Comparison of ENCODE assay signal across 16 cellular contexts in genomic region chr13:51704399-51705306, GRCh38.
A peak's percentile ranks its signal among the peaks of the same experiment; 100 is the strongest.
DNase-seq lines count a peak whose midpoint lies in the region; ATAC-seq and TF ChIP-seq lines count a peak whose summit lies in the region.
"Had no signal": no experiment of that assay in that cellular context is flagged by ENCODE, and none has a peak within 500 bp of the region (broad histone marks: within the 10 kb centered on the region; RNA-seq: fewer than 3 reads in every experiment).

No MANE protein-coding gene starts in this region.

- H3K36me3 ChIP-seq in Caco-2 (ENCODE audit: control insufficient read depth, insufficient read depth, low read length), result no peaks in the 10 kb centered on the region
- H3K36me3 ChIP-seq: upper lobe of right lung had no signal

- no peaks in the 10 kb centered on the region; the same call in 1 of the 2 replicates for H3K9me3 ChIP-seq in Caco-2
- H3K9me3 ChIP-seq: upper lobe of right lung had no signal

- BruUV-seq in Caco-2 (replicated peaks; lab: Mats Ljungman, UMichigan), result no TSS peak

- CTCF ChIA-PET in Caco-2 (lab: Charles Lee), result interaction anchor here (0.6 kb wide), 1 partner anchor 57 kb away, joined by 3 read pairs; no protein-coding TSS in a partner anchor

- H3K4me1 Mint-ChIP-seq in Caco-2 (ENCODE audit: low read depth, unreplicated experiment), result no peaks in the 10 kb centered on the region
- H3K4me1 Mint-ChIP-seq: T-cell had no signal

- TF ChIP-seq CTCF in GM10266 (IDR thresholded peaks at IDR 0.05; ENCODE audit: control insufficient read depth, insufficient read depth, low read depth, missing control alignments) (no peak), Caco-2 (IDR thresholded peaks at IDR 0.05; ENCODE audit: insufficient read depth in 1 of 2, low read depth in 1 of 2, low read length in 1 of 2, severe bottlenecking in 1 of 2, unreplicated experiment in 1 of 2) (no peak)

- H3K27me3 ChIP-seq in Caco-2 (replicated peaks; ENCODE audit: control insufficient read depth, insufficient read depth, low read length), result no peaks in the 10 kb centered on the region
- H3K27me3 ChIP-seq: heart right ventricle, upper lobe of right lung had no signal

- H3K4me1 ChIP-seq in Caco-2, result no peaks in the 10 kb centered on the region
- H3K4me1 ChIP-seq: heart right ventricle, upper lobe of right lung had no signal

- POLR2A ChIA-PET in Caco-2 (lab: Charles Lee), result no interaction called here

- H3K27ac Mint-ChIP-seq in Caco-2 (ENCODE audit: unreplicated experiment), result no peak overlapping the region
- H3K27ac Mint-ChIP-seq: HFFc6, T-cell had no signal

- intact Hi-C loops in Caco-2 (cut with micrococcal nuclease; ENCODE audit: unreplicated experiment), result no loop called here

- ATAC-seq in GM19328 (IDR thresholded peaks at IDR 0.05; ENCODE audit: unreplicated experiment) (peak; percentile 78), HG02763 (IDR thresholded peaks at IDR 0.05; ENCODE audit: unreplicated experiment) (peak; percentile 47), HG03565 (IDR thresholded peaks at IDR 0.05; ENCODE audit: unreplicated experiment) (peak; percentile 84), esophagus mucosa (no peak)
- ATAC-seq: heart right ventricle, T-cell, upper lobe of right lung had no signal

- peaks cover 17% of the 10 kb centered on the region for H3K9me3 Mint-ChIP-seq in Caco-2 (ENCODE audit: unreplicated experiment)
- H3K9me3 Mint-ChIP-seq: HFFc6 had no signal

- H3K27me3 Mint-ChIP-seq in Caco-2 (ENCODE audit: insufficient read depth, unreplicated experiment), result no peaks in the 10 kb centered on the region
- H3K27me3 Mint-ChIP-seq: T-cell had no signal

- H3K4me3 ChIP-seq in Caco-2 (ENCODE audit: low read depth, low read length), result no peak overlapping the region
- H3K4me3 ChIP-seq: heart right ventricle, upper lobe of right lung had no signal

- DNase-seq in GM10266 (ENCODE audit: extremely low spot score) (peak; percentile 31), G401 (ENCODE audit: low spot score) (no peak), T-helper 9 cell (no peak), Caco-2 (no peak)
- DNase-seq: AML-193; effector CD4-positive, alpha-beta T cell; heart right ventricle; HFFc6; mesenchymal stem cell; NCI-H774; T-cell; upper lobe of right lung had no signal

- in situ Hi-C loops in G401 (cut with HindIII; ENCODE audit: low sequenced_read_pairs), result no loop called here

- H3K4me3 Mint-ChIP-seq in Caco-2 (ENCODE audit: unreplicated experiment), result no peak overlapping the region
- H3K4me3 Mint-ChIP-seq: HFFc6, T-cell had no signal

- no peaks in the 10 kb centered on the region for H3K36me3 Mint-ChIP-seq in Caco-2 (ENCODE audit: insufficient read depth, unreplicated experiment)
